ENCODE assay signal across 8 cellular contexts in genomic region chr10:29563006-29563405, GRCh38.
DNase-seq lines count a peak whose midpoint lies in the region; ATAC-seq, FAIRE-seq and TF ChIP-seq lines count a peak whose summit lies in the region.
"Not testable (repeated sequence)": the region's sequence is repeated elsewhere in the genome, so short reads cannot be mapped to it uniquely, and the experiment has no call there.

No MANE protein-coding gene starts in this region.

- not testable (repeated sequence) for H3K4me1 ChIP-seq in GM23338 (ENCODE audit: insufficient read depth); naive thymus-derived CD4-positive, alpha-beta T cell (ENCODE audit: control insufficient read depth in 2 of 2, insufficient read depth in 2 of 2, low read length in 2 of 2)
- peaks cover 14% of the 10 kb centered on the region for H3K4me1 ChIP-seq in OCI-LY3 (ENCODE audit: low read length)

- FAIRE-seq in GM12891 (lab: Jason Lieb, UNC), result peak; percentile 74

- not testable (repeated sequence) for H3K79me2 ChIP-seq in GM23338 (replicated peaks; ENCODE audit: insufficient read depth); OCI-LY3 (ENCODE audit: low read length)

- not testable (repeated sequence) for H3K36me3 Mint-ChIP-seq in GM23338 (ENCODE audit: low read depth)
- peaks cover 0 to 47% (median 10%) of the 10 kb centered on the region in 5 donors for H3K36me3 Mint-ChIP-seq in naive thymus-derived CD4-positive, alpha-beta T cell

- peak; percentile 83 for ATAC-seq in GM18907 (IDR thresholded peaks at IDR 0.05; ENCODE audit: unreplicated experiment)
- ATAC-seq in GM21381 (IDR thresholded peaks at IDR 0.05; ENCODE audit: unreplicated experiment), result peak; percentile 68
- ATAC-seq in GM23338, result not testable (repeated sequence)
- peak; percentile 95 for ATAC-seq in HG02938 (IDR thresholded peaks at IDR 0.05; ENCODE audit: unreplicated experiment)
- ATAC-seq in HG03520 (IDR thresholded peaks at IDR 0.05; ENCODE audit: unreplicated experiment), result peak; percentile 92
- ATAC-seq in naive thymus-derived CD4-positive, alpha-beta T cell, result peak; percentile 54

- H3K9ac ChIP-seq in OCI-LY3 (ENCODE audit: low read length), result not testable (repeated sequence)

- not testable (repeated sequence) for H3K27me3 ChIP-seq in GM23338 (ENCODE audit: insufficient read depth); OCI-LY3 (ENCODE audit: low read depth, low read length); naive thymus-derived CD4-positive, alpha-beta T cell (ENCODE audit: control insufficient read depth in 2 of 2, insufficient read depth in 2 of 2, low read length in 2 of 2)

- not testable (repeated sequence) for H3K4me2 ChIP-seq in GM23338
- H3K4me2 ChIP-seq in OCI-LY3 (ENCODE audit: low read length), result peak overlapping the region; percentile 37; the same call in 1 of the 2 replicates

- intact Hi-C loops in naive thymus-derived CD4-positive, alpha-beta T cell (cut with micrococcal nuclease), result not testable (repeated sequence)

- H3K4me1 Mint-ChIP-seq in GM23338, result peaks cover 40% of the 10 kb centered on the region
- peaks cover 0 to 17% (median 4%) of the 10 kb centered on the region in 7 donors for H3K4me1 Mint-ChIP-seq in naive thymus-derived CD4-positive, alpha-beta T cell

- not testable (repeated sequence) for DNase-seq in GM12891 (ENCODE audit: insufficient read length, low spot score); GM23338 (ENCODE audit: low spot score); naive thymus-derived CD4-positive, alpha-beta T cell

- peak overlapping the region; percentile 73 for H3K27ac Mint-ChIP-seq in GM23338
- not testable (repeated sequence) for H3K27ac Mint-ChIP-seq in naive thymus-derived CD4-positive, alpha-beta T cell

- H4K20me1 ChIP-seq in GM23338 (replicated peaks; ENCODE audit: insufficient read depth); OCI-LY3 (ENCODE audit: insufficient read depth, low read length): not testable (repeated sequence)

- not testable (repeated sequence) for H3F3A ChIP-seq in GM23338 (replicated peaks; ENCODE audit: low read depth)

- POLR2A ChIA-PET in naive thymus-derived CD4-positive, alpha-beta T cell (lab: Charles Lee), result interaction anchor here (0.7 kb wide), 1 partner anchor 171 kb away, joined by 3 read pairs; no protein-coding TSS in a partner anchor

- not testable (repeated sequence) for H3K4me3 Mint-ChIP-seq in GM23338; naive thymus-derived CD4-positive, alpha-beta T cell

- H3K36me3 ChIP-seq in GM23338 (ENCODE audit: insufficient read depth); OCI-LY3 (replicated peaks; ENCODE audit: low read depth, low read length); naive thymus-derived CD4-positive, alpha-beta T cell (ENCODE audit: control insufficient read depth in 2 of 3, insufficient read depth in 3 of 3, low read length in 3 of 3): not testable (repeated sequence)

- not testable (repeated sequence) for H3K9me3 ChIP-seq in OCI-LY3 (ENCODE audit: insufficient read depth, low read length); naive thymus-derived CD4-positive, alpha-beta T cell (ENCODE audit: control insufficient read depth in 2 of 3, low read length in 3 of 3)

- CTCF ChIA-PET in naive thymus-derived CD4-positive, alpha-beta T cell (lab: Charles Lee), result not testable (repeated sequence)

- not testable (repeated sequence) for TF ChIP-seq POLR2A in GM12891 (IDR thresholded peaks at IDR 0.05; ENCODE audit: low read depth, low read length)

- not testable (repeated sequence) for H3K27me3 Mint-ChIP-seq in GM23338 (ENCODE audit: insufficient read depth, low read depth, poor library complexity); naive thymus-derived CD4-positive, alpha-beta T cell

- TF ChIP-seq CTCF in GM23338 (conservative IDR thresholded peaks at IDR 0.05; ENCODE audit: low read depth in 2 of 2); OCI-LY3 (IDR thresholded peaks at IDR 0.05; ENCODE audit: low read depth, low read length): not testable (repeated sequence)

- H3K9me3 Mint-ChIP-seq in GM23338; naive thymus-derived CD4-positive, alpha-beta T cell: not testable (repeated sequence)

- not testable (repeated sequence) for H3K4me3 ChIP-seq in GM23338; OCI-LY3 (ENCODE audit: low read length); naive thymus-derived CD4-positive, alpha-beta T cell (ENCODE audit: low read length)

- not testable (repeated sequence) for H3K27ac ChIP-seq in GM23338 (ENCODE audit: low read depth); OCI-LY3 (ENCODE audit: low read length); naive thymus-derived CD4-positive, alpha-beta T cell (ENCODE audit: low read depth, low read length)

- H2AFZ ChIP-seq in GM23338; OCI-LY3 (ENCODE audit: low read depth, low read length): not testable (repeated sequence)

- H3K9me2 ChIP-seq in GM23338 (ENCODE audit: insufficient read depth), result not testable (repeated sequence)
